9 cellular contexts compared by ENCODE assay signal in the genomic region with DNA sequence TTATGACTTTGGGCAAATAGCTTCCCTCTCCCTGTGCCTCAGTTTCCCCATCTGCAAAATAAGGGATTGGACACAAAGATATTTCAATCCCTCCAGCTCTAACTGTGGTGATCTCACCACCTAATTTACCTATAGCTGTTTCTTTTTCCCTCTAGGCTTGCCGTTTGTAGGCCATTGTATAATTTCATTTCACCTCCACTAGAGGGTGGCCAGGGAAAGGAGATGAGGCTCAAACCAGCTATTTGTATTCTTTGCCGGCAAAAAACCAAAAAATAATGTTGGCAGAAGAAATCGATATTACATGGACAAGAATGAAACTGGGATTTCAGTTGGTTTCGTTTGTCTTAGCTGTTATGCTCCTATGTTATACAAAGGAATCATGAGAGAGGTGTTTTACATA. TPM values are rescaled to one million over a fixed set of nuclear protein-coding genes. Genes with fewer than 3 reads are reported as not detected.
DNase-seq lines count a peak whose midpoint lies in the region; ATAC-seq and TF ChIP-seq lines count a peak whose summit lies in the region.
"Had no signal": no experiment of that assay in that cellular context is flagged by ENCODE, and none has a peak within 500 bp of the region (broad histone marks: within the 10 kb centered on the region; RNA-seq: fewer than 3 reads in every experiment).

No MANE protein-coding gene starts in this region.

- no peak overlapping the region for H3K4me2 ChIP-seq in neural cell (ENCODE audit: low read length)

- no peak for TF ChIP-seq EP300 in neural cell (conservative IDR thresholded peaks at IDR 0.05; ENCODE audit: poor library complexity, severe bottlenecking)

- H3K27me3 ChIP-seq in BE2C, result no peaks in the 10 kb centered on the region
- no peaks in the 10 kb centered on the region for H3K27me3 ChIP-seq in neural cell (ENCODE audit: insufficient read depth, low read depth, low read length)
- H3K27me3 ChIP-seq: SJSA1 had no signal

- H3K4me1 Mint-ChIP-seq in effector memory CD8-positive, alpha-beta T cell (ENCODE audit: low read depth in 2 of 2), result peaks cover 0 to 2% of the 10 kb centered on the region in 2 donors

- no peaks in the 10 kb centered on the region for H3K9me3 Mint-ChIP-seq in effector memory CD8-positive, alpha-beta T cell

- H3K4me1 ChIP-seq in BE2C, result no peaks in the 10 kb centered on the region
- H3K4me1 ChIP-seq: SJSA1 had no signal

- no peaks in the 10 kb centered on the region for H3F3A ChIP-seq in neural cell (ENCODE audit: insufficient read depth, low read length, poor library complexity, severe bottlenecking)

- H3K36me3 ChIP-seq in BE2C, result no peaks in the 10 kb centered on the region
- H3K36me3 ChIP-seq in neural cell (ENCODE audit: insufficient read depth, low read length), result no peaks in the 10 kb centered on the region
- H3K36me3 ChIP-seq: SJSA1 had no signal

- peaks cover 3% of the 10 kb centered on the region for H3K36me3 Mint-ChIP-seq in effector memory CD8-positive, alpha-beta T cell (ENCODE audit: insufficient read depth)

- no peaks in the 10 kb centered on the region for H3K79me2 ChIP-seq in neural cell (replicated peaks; ENCODE audit: insufficient read depth, low read length)

- peak; percentile 67 for TF ChIP-seq CTCF in BE2C (IDR thresholded peaks at IDR 0.05; ENCODE audit: low read depth, low read length)
- peak; percentile 21; the same call in 1 of the 2 replicates for TF ChIP-seq CTCF in GM12874 (IDR thresholded peaks at IDR 0.05; ENCODE audit: insufficient read depth, low read depth, low read length)
- TF ChIP-seq CTCF in neural cell (IDR thresholded peaks at IDR 0.05; ENCODE audit: poor library complexity, severe bottlenecking), result peak; percentile 57

- no peaks in the 10 kb centered on the region for H4K20me1 ChIP-seq in neural cell (ENCODE audit: insufficient read depth)

- no peaks in the 10 kb centered on the region for H3K27me3 Mint-ChIP-seq in effector memory CD8-positive, alpha-beta T cell

- no peak overlapping the region for H2AFZ ChIP-seq in neural cell (ENCODE audit: low read depth, low read length)

- H3K9me3 ChIP-seq in BE2C, result no peaks in the 10 kb centered on the region
- no peaks in the 10 kb centered on the region for H3K9me3 ChIP-seq in neural cell (ENCODE audit: low read length)
- H3K9me3 ChIP-seq: SJSA1 had no signal

- no peak overlapping the region for H3K4me3 Mint-ChIP-seq in effector memory CD8-positive, alpha-beta T cell

- H3K4me3 ChIP-seq in BE2C (ENCODE audit: low read depth, low read length) (no peak overlapping the region), neural cell (ENCODE audit: low read length) (no peak overlapping the region)
- H3K4me3 ChIP-seq in Jurkat, Clone E6-1 (ENCODE audit: low read length), result no peak overlapping the region
- H3K4me3 ChIP-seq: SJSA1 had no signal

- no peak overlapping the region for H3K27ac Mint-ChIP-seq in effector memory CD8-positive, alpha-beta T cell

- peak; percentile 58 for TF ChIP-seq RAD21 in neural cell (conservative IDR thresholded peaks at IDR 0.05)

- H3K9ac ChIP-seq in neural cell (ENCODE audit: low read length), result no peak overlapping the region

- ATAC-seq in effector memory CD8-positive, alpha-beta T cell (replicated peaks), result peak; percentile 61
- no peak for ATAC-seq in HG02588 (IDR thresholded peaks at IDR 0.05; ENCODE audit: unreplicated experiment)
- ATAC-seq in GM21723 (IDR thresholded peaks at IDR 0.05; ENCODE audit: unreplicated experiment), result no peak

- no peak overlapping the region for H3K27ac ChIP-seq in neural cell (ENCODE audit: low read length)
- H3K27ac ChIP-seq: SJSA1 had no signal

- H3K9me2 ChIP-seq in neural cell (ENCODE audit: insufficient read depth, low read length), result no peaks in the 10 kb centered on the region

- peak; percentile 12 for DNase-seq in BE2C
- DNase-seq in Jurkat, Clone E6-1 (ENCODE audit: low read depth, low spot score), result peak; percentile 15
- peak; percentile 26 to 39 for DNase-seq in SHP77 (lab: John Stamatoyannopoulos, UW)
- peak; percentile 1 to 8 (median 1) for DNase-seq in effector memory CD8-positive, alpha-beta T cell

TF ChIP-seq in neural cell, 6 proteins besides CTCF, POLR2A, EP300 and RAD21:
- TF ChIP-seq EZH2 (IDR thresholded peaks at IDR 0.05; ENCODE audit: borderline replicate concordance, insufficient read depth, low read length, poor library complexity, severe bottlenecking) (no peak), SMC3 (conservative IDR thresholded peaks at IDR 0.05; ENCODE audit: poor library complexity) (peak; percentile 53)
TF ChIP-seq in neural cell: peak in this region for 1.

RNA-seq across cellular contexts. Expression of a gene that starts 36.1 kb away (rescaled TPM):
- polyA plus RNA-seq in BE2C (2012; ENCODE audit: insufficient read depth, insufficient read length, low read depth), result 12.8 TPM
- polyA plus RNA-seq in Jurkat, Clone E6-1 (2012; ENCODE audit: insufficient read depth, insufficient read length), result 14.4 TPM
- 29.7 and 37.2 TPM in 2 replicates for polyA plus RNA-seq in neural cell
- 62.1 and 67.3 TPM in 2 replicates for polyA minus RNA-seq in neural cell
